8 cellular contexts compared by ENCODE assay signal in the genomic region with DNA sequence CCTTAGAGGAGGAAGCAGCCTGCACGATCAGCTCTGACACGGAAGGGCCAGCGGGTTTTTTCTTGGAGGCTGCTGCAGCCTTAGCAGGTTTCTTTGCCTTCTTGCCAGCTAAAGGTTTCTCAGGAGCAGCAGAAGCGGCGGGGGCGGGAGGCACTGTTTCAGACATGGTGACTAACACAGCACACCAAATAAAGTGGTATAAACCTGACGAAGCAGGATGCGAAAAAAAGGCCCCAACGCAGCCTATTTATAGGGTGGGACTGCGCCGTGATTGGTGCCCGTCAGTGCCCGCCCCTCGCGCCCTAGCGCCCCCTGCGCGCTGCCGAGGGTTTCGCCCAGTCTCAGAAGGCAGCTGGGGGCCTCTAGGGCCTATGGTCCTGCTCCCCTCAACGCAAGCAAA. TPM values are rescaled to one million over a fixed set of nuclear protein-coding genes. Genes with fewer than 3 reads are reported as not detected.
DNase-seq lines count a peak whose midpoint lies in the region; ATAC-seq and TF ChIP-seq lines count a peak whose summit lies in the region.

No MANE protein-coding gene starts in this region.

- CTCF ChIA-PET in activated CD8-positive, alpha-beta T cell treated with anti-CD3 and anti-CD28 coated beads for 36 hours (lab: Charles Lee) = interaction anchor here (0.6 to 8.3 kb wide), 15 partner anchors 8 to 751 kb away, joined by 3 to 98 read pairs (median 4); a partner anchor contains a TSS
- CTCF ChIA-PET in PC-3 (lab: Charles Lee) = no interaction called here

- peaks cover 8% of the 10 kb centered on the region for H3K9me3 Mint-ChIP-seq in activated CD8-positive, alpha-beta T cell treated with anti-CD3 and anti-CD28 coated beads for 36 hours
- H3K9me3 Mint-ChIP-seq in memory B cell = no peaks in the 10 kb centered on the region

- peak; percentile 97 for DNase-seq in activated CD8-positive, alpha-beta T cell treated with anti-CD3 and anti-CD28 coated beads for 36 hours
- DNase-seq in memory B cell (ENCODE audit: low spot score in 2 of 2) (peak in 1 of 2 donors; percentile 38), SHP77 (lab: John Stamatoyannopoulos, UW) (no peak), PC-3 (no peak), cortex of kidney (lab: John Stamatoyannopoulos, UW) (no peak)
- peak; percentile 75 to 76 for DNase-seq in stimulated activated CD8-positive, alpha-beta memory T cell treated with anti-CD3 and anti-CD28 coated beads, Interleukin-2, amount 100 ng/mL, for 48 hours (ENCODE audit: low read depth in 2 of 2)

- POLR2A ChIA-PET in activated CD8-positive, alpha-beta T cell treated with anti-CD3 and anti-CD28 coated beads for 36 hours (lab: Charles Lee) = interaction anchor here (0.6 to 23.0 kb wide), 18 partner anchors 11 to 1821 kb away, joined by 3 to 1376 read pairs (median 5); a partner anchor contains a TSS
- POLR2A ChIA-PET in PC-3 (lab: Charles Lee; ENCODE audit: unreplicated experiment) = no interaction called here

- H3K27me3 Mint-ChIP-seq in activated CD8-positive, alpha-beta T cell treated with anti-CD3 and anti-CD28 coated beads for 36 hours = no peaks in the 10 kb centered on the region
- no peaks in the 10 kb centered on the region for H3K27me3 Mint-ChIP-seq in memory B cell

- H3K27me3 ChIP-seq in duodenal mucosa (ENCODE audit: control insufficient read depth in 1 of 2, insufficient read depth in 2 of 2, low read length in 2 of 2) (no peaks in the 10 kb centered on the region), PC-3 (ENCODE audit: low read length) (no peaks in the 10 kb centered on the region)

- no peaks in the 10 kb centered on the region for H3K36me3 ChIP-seq in duodenal mucosa (ENCODE audit: control insufficient read depth in 1 of 2, insufficient read depth in 2 of 2, low read length in 2 of 2)
- no peaks in the 10 kb centered on the region for H3K36me3 ChIP-seq in PC-3 (ENCODE audit: low read depth, low read length)

- TF ChIP-seq POLR2A in GM15510 (IDR thresholded peaks at IDR 0.05; ENCODE audit: borderline replicate concordance, extremely low read depth, insufficient read length) = peak; percentile 35

- H3K79me2 ChIP-seq in PC-3 (ENCODE audit: low read length) = no peaks in the 10 kb centered on the region

- H3K9ac ChIP-seq in duodenal mucosa (ENCODE audit: low read depth in 1 of 2, low read length in 2 of 2) (no peak overlapping the region), PC-3 (ENCODE audit: low read length) (no peak overlapping the region)

- H3K4me1 ChIP-seq in duodenal mucosa (ENCODE audit: control insufficient read depth in 1 of 2, insufficient read depth in 2 of 2, low read length in 2 of 2) = peaks cover 5% of the 10 kb centered on the region in 2 donors
- H3K4me1 ChIP-seq in PC-3 (ENCODE audit: insufficient read depth, low read length) = peaks cover 12% of the 10 kb centered on the region

- no TSS peak for BruUV-seq in PC-3 (replicated peaks; lab: Mats Ljungman, UMichigan)

- H2AFZ ChIP-seq in PC-3 (ENCODE audit: low read length) = no peak overlapping the region

- TF ChIP-seq CTCF in activated CD8-positive, alpha-beta T cell treated with anti-CD3 and anti-CD28 coated beads for 36 hours (IDR thresholded peaks at IDR 0.05) = no peak
- TF ChIP-seq CTCF in PC-3 (conservative IDR thresholded peaks at IDR 0.05; ENCODE audit: low read depth, low read length) = no peak

- H3K4me3 ChIP-seq in duodenal mucosa (ENCODE audit: low read depth in 1 of 2, low read length in 2 of 2) (peak overlapping the region; percentile 45 to 48), PC-3 (ENCODE audit: low read length) (no peak overlapping the region)

- H3K27ac ChIP-seq in duodenal mucosa (ENCODE audit: low read depth, low read length) = no peak overlapping the region
- H3K27ac ChIP-seq in PC-3 (ENCODE audit: low read length) = no peak overlapping the region

- H3K36me3 Mint-ChIP-seq in activated CD8-positive, alpha-beta T cell treated with anti-CD3 and anti-CD28 coated beads for 36 hours (ENCODE audit: low read depth) = peaks cover 2% of the 10 kb centered on the region
- no peaks in the 10 kb centered on the region for H3K36me3 Mint-ChIP-seq in memory B cell

- H3K27ac Mint-ChIP-seq in activated CD8-positive, alpha-beta T cell treated with anti-CD3 and anti-CD28 coated beads for 36 hours = peak overlapping the region; percentile 90
- no peak overlapping the region for H3K27ac Mint-ChIP-seq in memory B cell

- peak overlapping the region; percentile 73 for H3K4me3 Mint-ChIP-seq in activated CD8-positive, alpha-beta T cell treated with anti-CD3 and anti-CD28 coated beads for 36 hours
- H3K4me3 Mint-ChIP-seq in memory B cell = peak overlapping the region; percentile 63

- intact Hi-C loops in activated CD8-positive, alpha-beta T cell treated with anti-CD3 and anti-CD28 coated beads for 36 hours (cut with micrococcal nuclease) = no loop called here
- intact Hi-C loops in PC-3 (cut with micrococcal nuclease) = no loop called here

- H3K9me3 ChIP-seq in duodenal mucosa (ENCODE audit: control insufficient read depth in 1 of 2, low read length in 2 of 2) = no peaks in the 10 kb centered on the region
- H3K9me3 ChIP-seq in PC-3 (ENCODE audit: low read length) = no peaks in the 10 kb centered on the region

- H4K20me1 ChIP-seq in PC-3 (ENCODE audit: low read length) = no peaks in the 10 kb centered on the region

- no peaks in the 10 kb centered on the region for H3K9me2 ChIP-seq in PC-3 (replicated peaks; ENCODE audit: low read length)

- H3K4me1 Mint-ChIP-seq in activated CD8-positive, alpha-beta T cell treated with anti-CD3 and anti-CD28 coated beads for 36 hours (ENCODE audit: low read depth) = peaks cover 32% of the 10 kb centered on the region
- H3K4me1 Mint-ChIP-seq in memory B cell = peaks cover 7% of the 10 kb centered on the region

- peak; percentile 50 for ATAC-seq in activated CD8-positive, alpha-beta T cell treated with anti-CD3 and anti-CD28 coated beads for 36 hours
- no peak for ATAC-seq in memory B cell (ENCODE audit: low read depth)
- no peak for ATAC-seq in PC-3

- H3F3A ChIP-seq in PC-3 (ENCODE audit: low read length, unreplicated experiment) = peaks cover 6% of the 10 kb centered on the region

- no peak overlapping the region for H3K4me2 ChIP-seq in PC-3 (ENCODE audit: low read length)

RNA-seq across cellular contexts. Expression of a gene that starts 55.0 kb away (rescaled TPM):
- 1 to 10 TPM; 8.0 to 8.3 TPM for total RNA-seq in activated CD8-positive, alpha-beta T cell treated with anti-CD3 and anti-CD28 coated beads for 36 hours
- 5.6 and 6.4 TPM in 2 replicates for total RNA-seq in PC-3 (2014; rRNA removed)

Comparison
In these comparisons a context has a peak if more than half of its experiments do, and no peak if none do; other contexts are left out.
1. DNase-seq: peak in activated CD8-positive, alpha-beta T cell treated with anti-CD3 and anti-CD28 coated beads for 36 hours (single experiment) and stimulated activated CD8-positive, alpha-beta memory T cell treated with anti-CD3 and anti-CD28 coated beads, Interleukin-2, amount 100 ng/mL, for 48 hours (2 of 2); none in SHP77 (0 of 2), PC-3 (single experiment) and cortex of kidney (single experiment).